ENCODE assay signal across 14 cellular contexts in genomic region chr2:175136334-175137215, GRCh38. TPM values are rescaled to one million over a fixed set of nuclear protein-coding genes. Genes with fewer than 3 reads are reported as not detected.
DNase-seq lines count a peak whose midpoint lies in the region; ATAC-seq and TF ChIP-seq lines count a peak whose summit lies in the region.
"Had no signal": no experiment of that assay in that cellular context is flagged by ENCODE, and none has a peak within 500 bp of the region (broad histone marks: within the 10 kb centered on the region; RNA-seq: fewer than 3 reads in every experiment).

No MANE protein-coding gene starts in this region.

- no peaks in the 10 kb centered on the region for H3K9me3 ChIP-seq in aorta (ENCODE audit: control insufficient read depth, low read length)

- DNase-seq in GM12865 (ENCODE audit: low read depth) (peak; percentile 53), LoVo (ENCODE audit: low spot score) (no peak), aorta (no peak)
- DNase-seq in stimulated activated CD4-positive, alpha-beta T cell treated with anti-CD3 and anti-CD28 coated beads, Interleukin-2, amount 100 ng/mL, for 24 hours: no peak
- no peak for DNase-seq in effector CD8-positive, alpha-beta T cell (lab: John Stamatoyannopoulos, UW)
- DNase-seq: activated T-cell treated with anti-CD3 and anti-CD28 coated beads, Interleukin-2, amount 50 U/mL, for 4 hours; AML-193; cerebellar nuclear complex; NCI-H1436; T1000 had no signal

- ATAC-seq in GM19324 (IDR thresholded peaks at IDR 0.05; ENCODE audit: low FRiP score, unreplicated experiment): peak; percentile 65
- peak; percentile 70 for ATAC-seq in HG02623 (IDR thresholded peaks at IDR 0.05; ENCODE audit: unreplicated experiment)
- ATAC-seq in HG03565 (IDR thresholded peaks at IDR 0.05; ENCODE audit: unreplicated experiment): peak; percentile 50
- no peak for ATAC-seq in aorta (ENCODE audit: low FRiP score)
- ATAC-seq: activated T-cell treated with anti-CD3 and anti-CD28 coated beads, Interleukin-2, amount 50 U/mL, for 4 hours had no signal

- no peaks in the 10 kb centered on the region for H3K27me3 ChIP-seq in aorta (ENCODE audit: control insufficient read depth in 1 of 2, insufficient read depth in 2 of 2, low read length in 1 of 2)

- no peak overlapping the region for H3K27ac ChIP-seq in aorta (ENCODE audit: low read depth in 1 of 2, low read length in 2 of 2)
- H3K27ac ChIP-seq: HL-60 had no signal

- H3K4me3 ChIP-seq in GM12865 (ENCODE audit: low read depth, low read length): peak overlapping the region; percentile 27
- H3K4me3 ChIP-seq in aorta (ENCODE audit: low read length in 2 of 2): no peak overlapping the region

- TF ChIP-seq CTCF in GM12865 (IDR thresholded peaks at IDR 0.05; ENCODE audit: insufficient read depth, low read depth, low read length, missing control alignments): no peak

- intact Hi-C loops in aorta (cut with DNase I): no loop called here

- H3K36me3 ChIP-seq in aorta (ENCODE audit: control insufficient read depth in 1 of 2, insufficient read depth in 2 of 2, low read length in 1 of 2): no peaks in the 10 kb centered on the region

- peaks cover 0 to 4% of the 10 kb centered on the region in 2 donors for H3K4me1 ChIP-seq in aorta (ENCODE audit: control insufficient read depth in 1 of 2, insufficient read depth in 2 of 2, low read length in 2 of 2)

RNA-seq across cellular contexts. Expression of gene ATF2, which starts 31.4 kb away (rescaled TPM):
- total RNA-seq in aorta: 10 to 100 TPM; 60.4 to 72.0 TPM
- polyA plus RNA-seq in aorta: 10 to 100 TPM; 17.3 to 21.5 TPM

RNA-seq across cellular contexts. Expression of gene ATP5MC3, which starts 44.9 kb away (rescaled TPM):
- 10 to 100 TPM; 89.7 to 89.9 TPM for total RNA-seq in aorta
- 100 to 1,000 TPM; 146 to 238 TPM for polyA plus RNA-seq in aorta
